In the genomic region with DNA sequence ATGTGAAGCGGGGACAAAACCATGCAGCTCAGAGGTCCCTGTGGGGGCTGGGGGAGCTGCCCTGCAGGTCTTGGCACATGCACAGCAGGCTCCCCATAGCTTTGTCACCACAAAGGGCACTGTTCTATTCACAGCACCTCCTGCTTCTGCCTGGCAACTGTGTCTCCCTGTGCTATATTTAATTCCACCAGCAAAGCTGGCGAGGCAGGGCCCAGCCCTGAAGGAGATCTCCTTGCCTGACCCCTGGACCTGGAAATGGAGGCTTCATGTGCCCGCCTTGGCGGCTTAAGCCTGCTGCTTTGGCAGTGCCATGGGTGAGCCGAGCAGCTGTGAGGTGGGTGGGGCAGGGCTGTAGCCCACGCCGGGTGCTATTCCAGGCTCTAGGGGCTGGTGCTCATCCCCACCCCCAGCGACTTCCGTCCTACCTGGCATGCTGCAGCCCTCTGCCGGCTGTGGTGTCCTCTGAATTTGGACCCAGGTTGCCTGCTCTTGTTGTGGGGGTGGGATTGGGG, we compare ENCODE assay signal across 8 cellular contexts. TPM values are rescaled to one million over a fixed set of nuclear protein-coding genes. Genes with fewer than 3 reads are reported as not detected.
A peak's percentile ranks its signal among the peaks of the same experiment; 100 is the strongest.
DNase-seq lines count a peak whose midpoint lies in the region; ATAC-seq and TF ChIP-seq lines count a peak whose summit lies in the region.

No MANE protein-coding gene starts in this region.

- no peak overlapping the region for H3K4me3 ChIP-seq in left lung
- H3K4me3 ChIP-seq in mesendoderm (ENCODE audit: low read length), result no peak overlapping the region

- no peak overlapping the region for H4K5ac ChIP-seq in mesendoderm (ENCODE audit: low read length)

- peak overlapping the region; percentile 43 to 75 for H3K4me3 Mint-ChIP-seq in CD14-positive monocyte
- H3K4me3 Mint-ChIP-seq in type B pancreatic cell, result no peak overlapping the region

- H3K9me3 ChIP-seq in left lung, result no peaks in the 10 kb centered on the region

- H3K23ac ChIP-seq in mesendoderm (ENCODE audit: low read length), result no peak overlapping the region

- WGBS in mesendoderm (ENCODE audit: extremely low coverage, insufficient coverage, low lambda C conversion rate), result no CpG with 5 or more reads among the region's 10 CpGs

- H2BK5ac ChIP-seq in mesendoderm (ENCODE audit: low read length), result no peak overlapping the region

- H2AK5ac ChIP-seq in mesendoderm (ENCODE audit: low read length), result no peak overlapping the region

- no peak overlapping the region for H2BK120ac ChIP-seq in mesendoderm (ENCODE audit: low read depth, low read length)

- no peak for TF ChIP-seq CTCF in CD14-positive monocyte (IDR thresholded peaks at IDR 0.05)
- TF ChIP-seq CTCF in left lung (IDR thresholded peaks at IDR 0.05), result no peak
- no peak for TF ChIP-seq CTCF in type B pancreatic cell (conservative IDR thresholded peaks at IDR 0.05)

- intact Hi-C loops in CD14-positive monocyte (cut with micrococcal nuclease) (loop anchor here (2.0 to 5.0 kb wide), 3 partner anchors 47 to 112 kb away; partner anchors contain the start of gene ZNRF1 (in 2 of the 2)), left lung (cut with DNase I) (loop anchor here (2.0 to 10.0 kb wide), 2 partner anchors 105 to 107 kb away; no protein-coding TSS in a partner anchor)

- H3K36me3 ChIP-seq in left lung, result no peaks in the 10 kb centered on the region
- H3K36me3 ChIP-seq in mesendoderm (ENCODE audit: control insufficient read depth, insufficient read depth, low read length), result no peaks in the 10 kb centered on the region

- H3K56ac ChIP-seq in mesendoderm (ENCODE audit: low read length), result no peak overlapping the region

- H3K79me1 ChIP-seq in mesendoderm (ENCODE audit: low read length), result no peaks in the 10 kb centered on the region

- H3K9me3 Mint-ChIP-seq in CD14-positive monocyte, result peaks cover 0 to 6% (median 0%) of the 10 kb centered on the region in 7 donors
- H3K9me3 Mint-ChIP-seq in type B pancreatic cell, result no peaks in the 10 kb centered on the region

- peaks cover 22 to 32% (median 26%) of the 10 kb centered on the region in 3 donors for H3K27me3 Mint-ChIP-seq in CD14-positive monocyte (ENCODE audit: low read depth in 3 of 3)
- no peaks in the 10 kb centered on the region for H3K27me3 Mint-ChIP-seq in type B pancreatic cell

- H3K4me1 Mint-ChIP-seq in CD14-positive monocyte (peaks cover 81% of the 10 kb centered on the region), type B pancreatic cell (ENCODE audit: unreplicated experiment) (peaks cover 9% of the 10 kb centered on the region)

- no peak overlapping the region for H3K18ac ChIP-seq in mesendoderm (ENCODE audit: low read length)

- ATAC-seq in left lung (no peak), GM19455 (IDR thresholded peaks at IDR 0.05; ENCODE audit: unreplicated experiment) (no peak)

- no peak overlapping the region for H3K4me2 ChIP-seq in mesendoderm (ENCODE audit: low read length)

- no peak overlapping the region for H2BK15ac ChIP-seq in mesendoderm (replicated peaks; ENCODE audit: low read depth)

- no peak overlapping the region for H3K9ac ChIP-seq in mesendoderm (ENCODE audit: low read length)

- DNase-seq in CD14-positive monocyte (ENCODE audit: low spot score), result no peak
- peak; percentile 47 for DNase-seq in M059J (ENCODE audit: low read depth)
- DNase-seq in left lung, result peak in 1 of 2 donors; percentile 65
- no peak for DNase-seq in type B pancreatic cell (ENCODE audit: extremely low spot score, unreplicated experiment)
- no peak for DNase-seq in NK-92 treated with Interleukin-12 subunit alpha and Interleukin-12 subunit beta, amount 100 ng/mL, for 24 hours (lab: John Stamatoyannopoulos, UW)
- DNase-seq in mesendoderm, result no peak

- H4K8ac ChIP-seq in mesendoderm (ENCODE audit: low read depth, low read length), result no peak overlapping the region

- peak overlapping the region; percentile 41 to 92 (median 87) for H3K27ac Mint-ChIP-seq in CD14-positive monocyte
- H3K27ac Mint-ChIP-seq in type B pancreatic cell, result peak overlapping the region; percentile 18

- no peaks in the 10 kb centered on the region for H3K79me2 ChIP-seq in mesendoderm (ENCODE audit: control insufficient read depth, insufficient read depth, low read length)

- peak overlapping the region; percentile 67 for H3K27ac ChIP-seq in angular gyrus (ENCODE audit: low read depth, low read length)
- H3K27ac ChIP-seq in left lung, result peak overlapping the region; percentile 66 to 74
- H3K27ac ChIP-seq in mesendoderm (ENCODE audit: low read depth, low read length), result no peak overlapping the region

- H3K4me1 ChIP-seq in left lung, result peaks cover 34 to 80% of the 10 kb centered on the region in 2 donors
- H3K4me1 ChIP-seq in mesendoderm (ENCODE audit: control insufficient read depth, low read depth, low read length), result peaks cover 2% of the 10 kb centered on the region

- H3K27me3 ChIP-seq in left lung (peaks cover 0 to 11% of the 10 kb centered on the region in 2 donors), mesendoderm (ENCODE audit: insufficient read depth, low read length, poor library complexity) (no peaks in the 10 kb centered on the region)

- H3K4ac ChIP-seq in mesendoderm (ENCODE audit: low read depth, low read length), result no peak overlapping the region

- peaks cover 14 to 31% of the 10 kb centered on the region in 2 donors for H3K36me3 Mint-ChIP-seq in CD14-positive monocyte
- H3K36me3 Mint-ChIP-seq in type B pancreatic cell, result peaks cover 4% of the 10 kb centered on the region

RNA-seq across cellular contexts. Expression of gene LDHD, which starts 6.8 kb away (rescaled TPM):
- 1 to 10 TPM; 3.7 to 5.4 TPM for polyA plus RNA-seq in CD14-positive monocyte
- total RNA-seq in M059J (2014; rRNA removed; shearing (Covaris generic)), result 0.42 TPM in 2 replicates
- total RNA-seq in left lung, result 1 to 10 TPM; 7.3 to 9.9 TPM
- total RNA-seq in type B pancreatic cell (ENCODE audit: low replicate concordance), result 0.69 and 1.8 TPM in 2 replicates
- polyA plus RNA-seq in mesendoderm (2013, experiment 1 of 2), result 0.32 TPM
- polyA plus RNA-seq in mesendoderm (2013, experiment 2 of 2), result 0.35 TPM

RNA-seq across cellular contexts. Expression of gene ZFP1, which starts 38.5 kb away (rescaled TPM):
- polyA plus RNA-seq in CD14-positive monocyte, result 1 to 10 TPM; 3.4 to 4.0 TPM
- 14.4 and 14.6 TPM in 2 replicates for total RNA-seq in M059J (2014; rRNA removed; shearing (Covaris generic))
- total RNA-seq in left lung, result 1 to 10 TPM; 8.4 to 9.2 TPM
- 10.0 and 19.8 TPM in 2 replicates for total RNA-seq in type B pancreatic cell (ENCODE audit: low replicate concordance)
- polyA plus RNA-seq in mesendoderm (2013, experiment 1 of 2), result 5.9 TPM
- polyA plus RNA-seq in mesendoderm (2013, experiment 2 of 2), result 5.5 TPM
